Comparison of ENCODE assay signal across 24 cellular contexts in genomic region chr18:784470-785172, GRCh38.
"Had no signal": no experiment of that assay in that cellular context is flagged by ENCODE, and none has a peak within 500 bp of the region (broad histone marks: within the 10 kb centered on the region; RNA-seq: fewer than 3 reads in every experiment).

No MANE protein-coding gene starts in this region.

- H3K4me3 Mint-ChIP-seq: activated CD4-positive, alpha-beta T cell treated with anti-CD3 and anti-CD28 coated beads for 36 hours; activated CD8-positive, alpha-beta memory T cell treated with anti-CD3 and anti-CD28 coated beads, Interleukin-2, amount 10 ng/mL, durations not matched to agents 7 days and 5 days; activated CD8-positive, alpha-beta T cell treated with anti-CD3 and anti-CD28 coated beads, Interleukin-2, amount 10 ng/mL, durations not matched to agents 7 days and 5 days; activated naive CD8-positive, alpha-beta T cell; neural progenitor cell; T-helper 2 cell treated with Interferon-gamma antibody and Interleukin-4, amounts not matched to agents 5 μg/mL and 100 μg/mL, for 36 hours had no signal

- H3K9me3 Mint-ChIP-seq: neural progenitor cell; T-helper 2 cell treated with Interferon-gamma antibody and Interleukin-4, amounts not matched to agents 5 μg/mL and 100 μg/mL, for 36 hours had no signal

- DNase-seq: activated CD4-positive, alpha-beta T cell treated with anti-CD3 and anti-CD28 coated beads for 36 hours; activated CD4-positive, CD25-positive, alpha-beta regulatory T cell; activated CD8-positive, alpha-beta memory T cell treated with anti-CD3 and anti-CD28 coated beads, Interleukin-2, amount 10 ng/mL, durations not matched to agents 7 days and 5 days; activated CD8-positive, alpha-beta T cell treated with anti-CD3 and anti-CD28 coated beads, Interleukin-2, amount 10 ng/mL, durations not matched to agents 7 days and 5 days; activated effector memory CD4-positive, alpha-beta T cell treated with Interleukin-2 at 50 U/mL for 16 hours; activated naive CD4-positive, alpha-beta T cell treated with Interleukin-2 at 50 U/mL for 16 hours; amniotic stem cell; brain microvascular endothelial cell; cortex of kidney; foreskin fibroblast; heart right ventricle; left colon; mammary epithelial cell; midbrain; naive thymus-derived CD4-positive, alpha-beta T cell; occipital lobe; right cardiac atrium; spleen; stimulated activated naive CD4-positive, alpha-beta T cell treated with Interleukin-2 at 50 U/mL for 16 hours; T-helper 1 cell had no signal

- ATAC-seq: activated CD4-positive, alpha-beta T cell treated with anti-CD3 and anti-CD28 coated beads for 36 hours; activated CD8-positive, alpha-beta memory T cell treated with anti-CD3 and anti-CD28 coated beads, Interleukin-2, amount 10 ng/mL, durations not matched to agents 7 days and 5 days; esophagus mucosa; heart right ventricle; left colon; naive thymus-derived CD4-positive, alpha-beta T cell; right cardiac atrium had no signal

- H3K27me3 Mint-ChIP-seq: activated CD4-positive, alpha-beta T cell treated with anti-CD3 and anti-CD28 coated beads for 36 hours; activated CD8-positive, alpha-beta memory T cell treated with anti-CD3 and anti-CD28 coated beads, Interleukin-2, amount 10 ng/mL, durations not matched to agents 7 days and 5 days; activated naive CD8-positive, alpha-beta T cell; naive thymus-derived CD4-positive, alpha-beta T cell had no signal

- H3K27ac Mint-ChIP-seq: activated CD4-positive, alpha-beta T cell treated with anti-CD3 and anti-CD28 coated beads for 36 hours; activated CD8-positive, alpha-beta memory T cell treated with anti-CD3 and anti-CD28 coated beads, Interleukin-2, amount 10 ng/mL, durations not matched to agents 7 days and 5 days; activated CD8-positive, alpha-beta T cell treated with anti-CD3 and anti-CD28 coated beads, Interleukin-2, amount 10 ng/mL, durations not matched to agents 7 days and 5 days; activated naive CD8-positive, alpha-beta T cell; neural progenitor cell; T-helper 2 cell treated with Interferon-gamma antibody and Interleukin-4, amounts not matched to agents 5 μg/mL and 100 μg/mL, for 36 hours had no signal
